In the genomic region with DNA sequence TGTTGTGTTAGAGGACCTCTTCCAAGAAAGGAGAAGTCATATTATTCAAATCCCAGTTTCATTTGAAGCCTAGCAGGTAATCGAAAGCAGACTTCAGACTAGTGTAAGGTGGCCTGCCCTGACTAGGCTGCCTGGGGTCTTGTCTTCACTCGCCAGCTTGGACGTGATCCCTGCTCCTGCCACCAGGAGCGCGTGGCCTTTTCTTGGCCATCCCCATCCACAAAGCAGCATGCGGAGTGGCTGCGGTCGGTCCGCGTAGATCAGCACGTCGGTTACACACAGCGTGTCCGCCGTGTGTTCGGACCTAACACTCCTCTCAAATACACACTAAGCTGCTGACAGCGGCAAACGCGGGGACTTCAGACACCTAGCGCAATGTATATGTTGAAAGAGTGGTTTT, we compare ENCODE assay signal across 1 cellular context.
TF ChIP-seq lines count a peak whose summit lies in the region.

No MANE protein-coding gene starts in this region.

TF ChIP-seq in K562, 482 proteins besides CTCF, POLR2A, EP300 and RAD21 (continued from another document):
- TF ChIP-seq, protein P1, sequence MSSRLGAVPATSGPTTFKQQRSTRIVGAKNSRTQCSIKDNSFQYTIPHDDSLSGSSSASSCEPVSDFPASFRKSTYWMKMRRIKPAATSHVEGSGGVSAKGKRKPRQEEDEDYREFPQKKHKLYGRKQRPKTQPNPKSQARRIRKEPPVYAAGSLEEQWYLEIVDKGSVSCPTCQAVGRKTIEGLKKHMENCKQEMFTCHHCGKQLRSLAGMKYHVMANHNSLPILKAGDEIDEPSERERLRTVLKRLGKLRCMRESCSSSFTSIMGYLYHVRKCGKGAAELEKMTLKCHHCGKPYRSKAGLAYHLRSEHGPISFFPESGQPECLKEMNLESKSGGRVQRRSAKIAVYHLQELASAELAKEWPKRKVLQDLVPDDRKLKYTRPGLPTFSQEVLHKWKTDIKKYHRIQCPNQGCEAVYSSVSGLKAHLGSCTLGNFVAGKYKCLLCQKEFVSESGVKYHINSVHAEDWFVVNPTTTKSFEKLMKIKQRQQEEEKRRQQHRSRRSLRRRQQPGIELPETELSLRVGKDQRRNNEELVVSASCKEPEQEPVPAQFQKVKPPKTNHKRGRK (tag; IDR thresholded peaks at IDR 0.05) = no peak
- TF ChIP-seq, protein P2, sequence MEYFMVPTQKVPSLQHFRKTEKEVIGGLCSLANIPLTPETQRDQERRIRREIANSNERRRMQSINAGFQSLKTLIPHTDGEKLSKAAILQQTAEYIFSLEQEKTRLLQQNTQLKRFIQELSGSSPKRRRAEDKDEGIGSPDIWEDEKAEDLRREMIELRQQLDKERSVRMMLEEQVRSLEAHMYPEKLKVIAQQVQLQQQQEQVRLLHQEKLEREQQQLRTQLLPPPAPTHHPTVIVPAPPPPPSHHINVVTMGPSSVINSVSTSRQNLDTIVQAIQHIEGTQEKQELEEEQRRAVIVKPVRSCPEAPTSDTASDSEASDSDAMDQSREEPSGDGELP (CRISPR knock-in tag; IDR thresholded peaks at IDR 0.05; ENCODE audit: borderline replicate concordance) = no peak
- TF ChIP-seq TBL1XR1 (IDR thresholded peaks at IDR 0.05; ENCODE audit: low read length in 2 of 2) (no peak), XRCC4 (IDR thresholded peaks at IDR 0.05; ENCODE audit: extremely low read depth, insufficient read depth, insufficient read length) (no peak), ZNF347 (CRISPR knock-in tag; IDR thresholded peaks at IDR 0.05; ENCODE audit: low read depth) (no peak), ZNF316 (IDR thresholded peaks at IDR 0.05) (no peak), RFX1 (IDR thresholded peaks at IDR 0.05) (no peak), MEF2D (tag; conservative IDR thresholded peaks at IDR 0.05; ENCODE audit: low read depth) (no peak), NFE2L1 (tag; IDR thresholded peaks at IDR 0.05; ENCODE audit: borderline replicate concordance, low read depth) (no peak)
- TF ChIP-seq, protein P3, sequence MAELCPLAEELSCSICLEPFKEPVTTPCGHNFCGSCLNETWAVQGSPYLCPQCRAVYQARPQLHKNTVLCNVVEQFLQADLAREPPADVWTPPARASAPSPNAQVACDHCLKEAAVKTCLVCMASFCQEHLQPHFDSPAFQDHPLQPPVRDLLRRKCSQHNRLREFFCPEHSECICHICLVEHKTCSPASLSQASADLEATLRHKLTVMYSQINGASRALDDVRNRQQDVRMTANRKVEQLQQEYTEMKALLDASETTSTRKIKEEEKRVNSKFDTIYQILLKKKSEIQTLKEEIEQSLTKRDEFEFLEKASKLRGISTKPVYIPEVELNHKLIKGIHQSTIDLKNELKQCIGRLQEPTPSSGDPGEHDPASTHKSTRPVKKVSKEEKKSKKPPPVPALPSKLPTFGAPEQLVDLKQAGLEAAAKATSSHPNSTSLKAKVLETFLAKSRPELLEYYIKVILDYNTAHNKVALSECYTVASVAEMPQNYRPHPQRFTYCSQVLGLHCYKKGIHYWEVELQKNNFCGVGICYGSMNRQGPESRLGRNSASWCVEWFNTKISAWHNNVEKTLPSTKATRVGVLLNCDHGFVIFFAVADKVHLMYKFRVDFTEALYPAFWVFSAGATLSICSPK (IDR thresholded peaks at IDR 0.05; ENCODE audit: borderline replicate concordance) = no peak
- TF ChIP-seq, protein P4, sequence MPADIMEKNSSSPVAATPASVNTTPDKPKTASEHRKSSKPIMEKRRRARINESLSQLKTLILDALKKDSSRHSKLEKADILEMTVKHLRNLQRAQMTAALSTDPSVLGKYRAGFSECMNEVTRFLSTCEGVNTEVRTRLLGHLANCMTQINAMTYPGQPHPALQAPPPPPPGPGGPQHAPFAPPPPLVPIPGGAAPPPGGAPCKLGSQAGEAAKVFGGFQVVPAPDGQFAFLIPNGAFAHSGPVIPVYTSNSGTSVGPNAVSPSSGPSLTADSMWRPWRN (IDR thresholded peaks at IDR 0.05; ENCODE audit: low read depth) = no peak
- TF ChIP-seq, protein P5, sequence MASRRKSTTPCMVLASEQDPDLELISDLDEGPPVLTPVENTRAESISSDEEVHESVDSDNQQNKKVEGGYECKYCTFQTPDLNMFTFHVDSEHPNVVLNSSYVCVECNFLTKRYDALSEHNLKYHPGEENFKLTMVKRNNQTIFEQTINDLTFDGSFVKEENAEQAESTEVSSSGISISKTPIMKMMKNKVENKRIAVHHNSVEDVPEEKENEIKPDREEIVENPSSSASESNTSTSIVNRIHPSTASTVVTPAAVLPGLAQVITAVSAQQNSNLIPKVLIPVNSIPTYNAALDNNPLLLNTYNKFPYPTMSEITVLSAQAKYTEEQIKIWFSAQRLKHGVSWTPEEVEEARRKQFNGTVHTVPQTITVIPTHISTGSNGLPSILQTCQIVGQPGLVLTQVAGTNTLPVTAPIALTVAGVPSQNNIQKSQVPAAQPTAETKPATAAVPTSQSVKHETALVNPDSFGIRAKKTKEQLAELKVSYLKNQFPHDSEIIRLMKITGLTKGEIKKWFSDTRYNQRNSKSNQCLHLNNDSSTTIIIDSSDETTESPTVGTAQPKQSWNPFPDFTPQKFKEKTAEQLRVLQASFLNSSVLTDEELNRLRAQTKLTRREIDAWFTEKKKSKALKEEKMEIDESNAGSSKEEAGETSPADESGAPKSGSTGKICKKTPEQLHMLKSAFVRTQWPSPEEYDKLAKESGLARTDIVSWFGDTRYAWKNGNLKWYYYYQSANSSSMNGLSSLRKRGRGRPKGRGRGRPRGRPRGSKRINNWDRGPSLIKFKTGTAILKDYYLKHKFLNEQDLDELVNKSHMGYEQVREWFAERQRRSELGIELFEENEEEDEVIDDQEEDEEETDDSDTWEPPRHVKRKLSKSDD (conservative IDR thresholded peaks at IDR 0.05; ENCODE audit: low read length) = no peak
- TF ChIP-seq, protein P6, sequence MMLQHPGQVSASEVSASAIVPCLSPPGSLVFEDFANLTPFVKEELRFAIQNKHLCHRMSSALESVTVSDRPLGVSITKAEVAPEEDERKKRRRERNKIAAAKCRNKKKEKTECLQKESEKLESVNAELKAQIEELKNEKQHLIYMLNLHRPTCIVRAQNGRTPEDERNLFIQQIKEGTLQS (IDR thresholded peaks at IDR 0.05) = no peak
- TF ChIP-seq, protein P6 (CRISPR knock-in tag; conservative IDR thresholded peaks at IDR 0.05) = no peak
